In genomic region chr5:119274767-119275130, GRCh38 we compare ENCODE assay signal across 9 cellular contexts.
DNase-seq lines count a peak whose midpoint lies in the region; TF ChIP-seq lines count a peak whose summit lies in the region.
"Had no signal": no experiment of that assay in that cellular context is flagged by ENCODE, and none has a peak within 500 bp of the region (broad histone marks: within the 10 kb centered on the region; RNA-seq: fewer than 3 reads in every experiment).

No MANE protein-coding gene starts in this region.

- TF ChIP-seq CTCF in HFFc6 (IDR thresholded peaks at IDR 0.05) (no peak), fibroblast of pulmonary artery (IDR thresholded peaks at IDR 0.05; ENCODE audit: low read length, missing control alignments) (no peak), nephron progenitor cell (IDR thresholded peaks at IDR 0.05) (no peak)

- intact Hi-C loops in cardiac septum (cut with DNase I) = loop anchor here (5.0 kb wide), 1 partner anchor 48 kb away; no protein-coding TSS in a partner anchor

- H3K4me3 ChIP-seq in fibroblast of pulmonary artery (replicated peaks; ENCODE audit: low read depth, low read length) = no peak overlapping the region
- H3K4me3 ChIP-seq: SK-N-MC had no signal

- peaks cover 37% of the 10 kb centered on the region for H3K4me1 Mint-ChIP-seq in HFFc6 (ENCODE audit: low read depth)
- peaks cover 34% of the 10 kb centered on the region for H3K4me1 Mint-ChIP-seq in nephron progenitor cell

- H3K27me3 Mint-ChIP-seq in HFFc6 (ENCODE audit: insufficient read depth) (no peaks in the 10 kb centered on the region; the same call in 1 of the 2 replicates), nephron progenitor cell (ENCODE audit: low read depth, poor library complexity) (peaks cover 3% of the 10 kb centered on the region)

- H3K36me3 Mint-ChIP-seq in HFFc6 (ENCODE audit: low read depth) (no peaks in the 10 kb centered on the region), nephron progenitor cell (ENCODE audit: low read depth) (no peaks in the 10 kb centered on the region)

- peak overlapping the region; percentile 12; the same call in 1 of the 2 replicates for H3K4me3 Mint-ChIP-seq in HFFc6
- no peak overlapping the region for H3K4me3 Mint-ChIP-seq in nephron progenitor cell

- H3K27ac Mint-ChIP-seq in HFFc6 = peak overlapping the region; percentile 73
- H3K27ac Mint-ChIP-seq in nephron progenitor cell = no peak overlapping the region

- no peak for TF ChIP-seq POLR2A in erythroblast (IDR thresholded peaks at IDR 0.05; ENCODE audit: low read length)

- DNase-seq in GM03348 (ENCODE audit: low spot score) = peak; percentile 54
- peak; percentile 65 for DNase-seq in HFFc6
- peak; percentile 29 for DNase-seq in RKO (ENCODE audit: low spot score)
- DNase-seq in fibroblast of pulmonary artery (ENCODE audit: low read depth) = peak; percentile 75
- no peak for DNase-seq in erythroblast (lab: John Stamatoyannopoulos, UW)
- no peak for DNase-seq in cardiac septum (ENCODE audit: low spot score)
- no peak for DNase-seq in stimulated activated CD4-positive, alpha-beta T cell treated with anti-CD3 and anti-CD28 coated beads, Interleukin-12 subunit alpha, Interleukin-12 subunit beta, amount 100 ng/mL, for 4 hours
- no peak for DNase-seq in nephron progenitor cell

- no peaks in the 10 kb centered on the region for H3K9me3 Mint-ChIP-seq in HFFc6
- no peaks in the 10 kb centered on the region for H3K9me3 Mint-ChIP-seq in nephron progenitor cell

Comparison
In these comparisons a context has a peak if more than half of its experiments do, and no peak if none do; other contexts are left out.
1. DNase-seq: peak in GM03348 (single experiment), HFFc6 (single experiment), RKO (single experiment) and fibroblast of pulmonary artery (single experiment); none in erythroblast (0 of 2), cardiac septum (single experiment), stimulated activated CD4-positive, alpha-beta T cell treated with anti-CD3 and anti-CD28 coated beads, Interleukin-12 subunit alpha, Interleukin-12 subunit beta, amount 100 ng/mL, for 4 hours (single experiment) and nephron progenitor cell (single experiment).